9 cellular contexts compared by ENCODE assay signal in the genomic region with DNA sequence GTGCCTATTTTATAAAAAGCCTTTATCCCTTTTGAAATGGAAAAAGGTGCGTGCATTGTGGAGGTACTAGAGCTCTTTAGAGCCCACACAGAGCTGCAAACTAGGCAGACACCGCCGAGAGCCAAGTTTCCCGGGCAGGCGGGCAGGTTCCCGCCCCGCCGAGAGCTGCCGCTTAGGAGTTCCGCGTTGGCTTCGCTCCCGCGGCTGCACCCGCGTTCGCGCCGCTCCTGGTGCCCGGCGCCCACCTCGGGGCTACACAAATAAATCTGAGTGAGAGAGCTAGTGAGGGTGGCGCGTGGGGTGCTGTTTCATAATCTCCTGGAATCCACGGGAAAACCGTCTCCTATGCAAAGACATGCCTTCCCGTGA. TPM values are rescaled to one million over a fixed set of nuclear protein-coding genes. Genes with fewer than 3 reads are reported as not detected.
DNase-seq lines count a peak whose midpoint lies in the region; ATAC-seq, FAIRE-seq and TF ChIP-seq lines count a peak whose summit lies in the region.
"Had no signal": no experiment of that assay in that cellular context is flagged by ENCODE, and none has a peak within 500 bp of the region (broad histone marks: within the 10 kb centered on the region; RNA-seq: fewer than 3 reads in every experiment).

No MANE protein-coding gene starts in this region.

- H3K4me3 ChIP-seq in GM08714 (ENCODE audit: low read length) (peak overlapping the region; percentile 24), lung (peak overlapping the region; percentile 88), uterus (peak overlapping the region; percentile 51 to 63)

- FAIRE-seq in D721Med (lab: Jason Lieb, UNC) = no peak

- peaks cover 12% of the 10 kb centered on the region for H3K4me1 Mint-ChIP-seq in dendritic cell treated with granulocyte-macrophage colony-stimulating factor and Interleukin-4, amounts not matched to agents 40 ng/mL and 50 ng/mL, for 4 days (ENCODE audit: low read depth)
- peaks cover 0 to 3% of the 10 kb centered on the region in 2 donors for H3K4me1 Mint-ChIP-seq in immature natural killer cell
- H3K4me1 Mint-ChIP-seq: memory B cell had no signal

- H3K36me3 Mint-ChIP-seq in dendritic cell treated with granulocyte-macrophage colony-stimulating factor and Interleukin-4, amounts not matched to agents 40 ng/mL and 50 ng/mL, for 4 days (ENCODE audit: low read depth) = no peaks in the 10 kb centered on the region
- H3K36me3 Mint-ChIP-seq in immature natural killer cell = no peaks in the 10 kb centered on the region
- H3K36me3 Mint-ChIP-seq: memory B cell had no signal

- H3K27ac Mint-ChIP-seq in dendritic cell treated with granulocyte-macrophage colony-stimulating factor and Interleukin-4, amounts not matched to agents 40 ng/mL and 50 ng/mL, for 4 days = peak overlapping the region; percentile 11
- no peak overlapping the region for H3K27ac Mint-ChIP-seq in immature natural killer cell
- H3K27ac Mint-ChIP-seq: memory B cell had no signal

- DNase-seq in NCI-H345 treated with DMSO at 0.1 percent for 48 hours (lab: John Stamatoyannopoulos, UW; ENCODE audit: unreplicated experiment) = peak; percentile 36
- DNase-seq in lung (ENCODE audit: low spot score) = peak; percentile 41
- peak; percentile 43 to 44 for DNase-seq in uterus
- no peak for DNase-seq in D721Med (ENCODE audit: insufficient read length, low spot score)
- DNase-seq in immature natural killer cell = no peak
- no peak for DNase-seq in retina

- intact Hi-C loops in dendritic cell treated with granulocyte-macrophage colony-stimulating factor and Interleukin-4, amounts not matched to agents 40 ng/mL and 50 ng/mL, for 4 days (cut with micrococcal nuclease) = no loop called here
- intact Hi-C loops in uterus (cut with DNase I; ENCODE audit: low total_unique reads) = no loop called here

- ATAC-seq in lung (ENCODE audit: insufficient read depth, low FRiP score) = peak; percentile 30

- H3K27ac ChIP-seq in lung (ENCODE audit: low read depth in 1 of 2, low read length in 1 of 2) (peak overlapping the region; percentile 69 to 85), uterus (peak overlapping the region; percentile 82 to 87)

- H3K9me3 Mint-ChIP-seq in dendritic cell treated with granulocyte-macrophage colony-stimulating factor and Interleukin-4, amounts not matched to agents 40 ng/mL and 50 ng/mL, for 4 days = no peaks in the 10 kb centered on the region
- H3K9me3 Mint-ChIP-seq in immature natural killer cell = peaks cover 0 to 5% (median 3%) of the 10 kb centered on the region in 6 donors
- H3K9me3 Mint-ChIP-seq: memory B cell had no signal

- H3K36me3 ChIP-seq in lung (ENCODE audit: control insufficient read depth in 2 of 2, insufficient read depth in 2 of 2, low read length in 2 of 2) = no peaks in the 10 kb centered on the region
- H3K36me3 ChIP-seq in uterus = no peaks in the 10 kb centered on the region

- peak overlapping the region; percentile 78 for H3K4me3 Mint-ChIP-seq in dendritic cell treated with granulocyte-macrophage colony-stimulating factor and Interleukin-4, amounts not matched to agents 40 ng/mL and 50 ng/mL, for 4 days
- H3K4me3 Mint-ChIP-seq in immature natural killer cell = peak overlapping the region in 1 of 5 donors; percentile 17

- WGBS in lung, 2 donors = 0% methylated on average over 27 of the region's 27 CpGs

- H3K27me3 Mint-ChIP-seq in dendritic cell treated with granulocyte-macrophage colony-stimulating factor and Interleukin-4, amounts not matched to agents 40 ng/mL and 50 ng/mL, for 4 days = peaks cover 45% of the 10 kb centered on the region
- peaks cover 5 to 10% (median 8%) of the 10 kb centered on the region in 3 donors for H3K27me3 Mint-ChIP-seq in immature natural killer cell (ENCODE audit: low read depth in 3 of 3)

- H3K4me1 ChIP-seq in lung (ENCODE audit: control insufficient read depth in 2 of 2, insufficient read depth in 2 of 2, low read length in 2 of 2) (peaks cover 4 to 5% of the 10 kb centered on the region in 2 donors), uterus (peaks cover 0 to 4% of the 10 kb centered on the region in 2 donors)

- H3K9me3 ChIP-seq in lung (ENCODE audit: control insufficient read depth in 2 of 2, insufficient read depth in 1 of 2, low read length in 1 of 2) = no peaks in the 10 kb centered on the region
- no peaks in the 10 kb centered on the region for H3K9me3 ChIP-seq in uterus

- H3K27me3 ChIP-seq in lung (ENCODE audit: control insufficient read depth, insufficient read depth) (no peaks in the 10 kb centered on the region), uterus (no peaks in the 10 kb centered on the region)

- TF ChIP-seq CTCF in lung (IDR thresholded peaks at IDR 0.05; ENCODE audit: control extremely low read depth, extremely low read depth) (no peak), uterus (IDR thresholded peaks at IDR 0.05) (no peak), D721Med (IDR thresholded peaks at IDR 0.05; ENCODE audit: insufficient read depth, missing control alignments) (no peak)

- no peak for TF ChIP-seq POLR2A in uterus (IDR thresholded peaks at IDR 0.05)

RNA-seq across cellular contexts. Expression of gene KITLG, which starts 0.7 kb away (rescaled TPM):
- total RNA-seq in lung (100 to 1,000 TPM in 1 of 2 donors, 10 to 100 TPM in 1; 53.8 to 142 TPM), uterus (10 to 100 TPM; 19.0 to 51.2 (median 35.8) TPM)
- polyA plus RNA-seq in lung (10 to 100 TPM; 13.7 to 22.5 TPM), immature natural killer cell (not detected)

Comparison
In these comparisons a context has a peak if more than half of its experiments do, and no peak if none do; other contexts are left out.
1. H3K4me3 ChIP-seq: peak in every context shown above with its lines; median percentile 88 in lung; 57 in uterus; 24 in GM08714.
2. DNase-seq: peak in NCI-H345 treated with DMSO at 0.1 percent for 48 hours (single experiment), lung (single experiment) and uterus (2 of 2); none in D721Med (single experiment), immature natural killer cell (0 of 3) and retina (single experiment).